ENCODE assay signal across 8 cellular contexts in the genomic region with DNA sequence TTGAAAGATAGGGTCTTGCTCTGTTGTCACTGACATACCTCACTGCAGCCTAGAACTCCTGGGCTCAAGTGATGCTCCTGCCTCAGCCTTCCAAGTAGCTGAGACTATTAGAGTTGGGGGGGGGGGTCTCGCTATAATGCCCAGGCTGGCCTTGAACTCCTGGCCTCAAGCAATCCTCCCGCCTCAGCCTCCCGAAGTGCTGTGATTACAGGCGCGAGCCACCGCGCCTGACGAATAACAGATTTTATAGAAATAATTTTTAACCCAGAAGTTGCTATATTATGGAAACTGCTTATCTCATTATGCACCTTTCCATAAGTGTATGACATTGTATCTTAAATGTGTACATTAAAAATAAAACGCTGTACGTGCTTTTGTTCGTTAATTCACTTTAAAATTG. TPM values are rescaled to one million over a fixed set of nuclear protein-coding genes. Genes with fewer than 3 reads are reported as not detected.
DNase-seq lines count a peak whose midpoint lies in the region; ATAC-seq and TF ChIP-seq lines count a peak whose summit lies in the region.

No MANE protein-coding gene starts in this region.

- peak overlapping the region; percentile 72 for H3K4me3 ChIP-seq in BE2C (ENCODE audit: low read depth, low read length)
- H3K4me3 ChIP-seq in Loucy (ENCODE audit: low read length, poor library complexity, severe bottlenecking): peak overlapping the region; percentile 84
- peak overlapping the region; percentile 64 to 97 (median 86) for H3K4me3 ChIP-seq in dorsolateral prefrontal cortex

- peak overlapping the region; percentile 93 for H3K4me2 ChIP-seq in Loucy (ENCODE audit: low read depth, low read length, poor library complexity, severe bottlenecking)

- CTCF ChIA-PET in GM10248 (lab: Yijun Ruan, JAX): interaction anchor here (0.9 to 1.4 kb wide), 2 partner anchors 16 to 19 kb away, joined by 4 read pairs; no protein-coding TSS in a partner anchor

- ATAC-seq in HG02623 (IDR thresholded peaks at IDR 0.05; ENCODE audit: unreplicated experiment): no peak

- no peaks in the 10 kb centered on the region for H3K27me3 Mint-ChIP-seq in nephron (ENCODE audit: low read depth)

- no peaks in the 10 kb centered on the region for H3K27me3 ChIP-seq in BE2C
- no peaks in the 10 kb centered on the region for H3K27me3 ChIP-seq in Loucy (ENCODE audit: insufficient read depth, low read length, poor library complexity, severe bottlenecking)
- H3K27me3 ChIP-seq in dorsolateral prefrontal cortex: no peaks in the 10 kb centered on the region

- peak overlapping the region; percentile 91 to 95 (median 91) for H3K27ac Mint-ChIP-seq in nephron

- H3K9me2 ChIP-seq in Loucy (replicated peaks; ENCODE audit: low read depth, low read length): no peaks in the 10 kb centered on the region

- H2AFZ ChIP-seq in Loucy (ENCODE audit: low read length): peak overlapping the region; percentile 94

- H3K4me1 Mint-ChIP-seq in nephron: peaks cover 20% of the 10 kb centered on the region

- POLR2A ChIA-PET in GM10248 (lab: Yijun Ruan, JAX): no interaction called here

- H3K36me3 Mint-ChIP-seq in nephron (ENCODE audit: low read depth): peaks cover 8% of the 10 kb centered on the region

- TF ChIP-seq CTCF in BE2C (IDR thresholded peaks at IDR 0.05; ENCODE audit: low read depth, low read length) (no peak), Loucy (conservative IDR thresholded peaks at IDR 0.05; ENCODE audit: low read length) (no peak), dorsolateral prefrontal cortex (IDR thresholded peaks at IDR 0.05 in 54 of 56, conservative IDR thresholded peaks at IDR 0.05 in 2 of 56; ENCODE audit: low read depth in 1 of 56, partially characterized antibody in 56 of 56) (no peak), nephron (IDR thresholded peaks at IDR 0.05; ENCODE audit: unreplicated experiment in 3 of 3) (no peak), GM10248 (IDR thresholded peaks at IDR 0.05; ENCODE audit: control extremely low read depth, extremely low read depth, low read depth, missing control alignments) (no peak)

- H3K27ac ChIP-seq in dorsolateral prefrontal cortex: peak overlapping the region in 48 of 59 donors; percentile 55 to 98 (median 93)

- peaks cover 11% of the 10 kb centered on the region; the same call in 1 of the 2 replicates for H3K79me2 ChIP-seq in Loucy (ENCODE audit: insufficient read depth, low read length)

- H3K36me3 ChIP-seq in BE2C (no peaks in the 10 kb centered on the region), Loucy (ENCODE audit: insufficient read depth, low read length) (no peaks in the 10 kb centered on the region)

- H3K9me3 ChIP-seq in BE2C: no peaks in the 10 kb centered on the region
- no peaks in the 10 kb centered on the region for H3K9me3 ChIP-seq in Loucy (ENCODE audit: insufficient read depth, low read depth, low read length)

- intact Hi-C loops in dorsolateral prefrontal cortex (cut with DNase I): loop anchor here in 1 of 2 donors (10.0 kb wide), 1 partner anchor 235 kb away; the partner anchor contains the start of gene ABI1

- no peaks in the 10 kb centered on the region for H4K20me1 ChIP-seq in Loucy (ENCODE audit: insufficient read depth, low read length, poor library complexity, severe bottlenecking)

- DNase-seq in BE2C (no peak), dorsolateral prefrontal cortex (no peak), GM10248 (ENCODE audit: extremely low spot score) (no peak), NCI-H1105 (lab: John Stamatoyannopoulos, UW) (no peak), COR-L47 (lab: John Stamatoyannopoulos, UW) (no peak)

- H3K4me3 Mint-ChIP-seq in nephron: peak overlapping the region; percentile 86 to 92 (median 91)

- H3K9ac ChIP-seq in Loucy (ENCODE audit: low read depth, low read length, poor library complexity, severe bottlenecking): peak overlapping the region; percentile 78

- H3K9me3 Mint-ChIP-seq in nephron: no peaks in the 10 kb centered on the region

- no peaks in the 10 kb centered on the region for H3F3A ChIP-seq in Loucy (ENCODE audit: low read depth)

- H3K4me1 ChIP-seq in BE2C: no peaks in the 10 kb centered on the region
- H3K4me1 ChIP-seq in Loucy (ENCODE audit: insufficient read depth, low read length, poor library complexity, severe bottlenecking): peaks cover 14% of the 10 kb centered on the region

RNA-seq across cellular contexts. Expression of gene ANKRD26, which starts 0.8 kb away (rescaled TPM):
- 1.7 TPM for polyA plus RNA-seq in BE2C (2012; ENCODE audit: insufficient read depth, insufficient read length, low read depth)
- total RNA-seq in dorsolateral prefrontal cortex: 10 to 100 TPM; 18.9 to 64.2 (median 34.3) TPM

RNA-seq across cellular contexts. Expression of gene YME1L1, which starts 54.7 kb away (rescaled TPM):
- polyA plus RNA-seq in BE2C (2012; ENCODE audit: insufficient read depth, insufficient read length, low read depth): 79.8 TPM
- total RNA-seq in dorsolateral prefrontal cortex: 10 to 100 TPM; 44.5 to 83.7 (median 68.8) TPM

RNA-seq across cellular contexts. Expression of gene MASTL, which starts 55.7 kb away (rescaled TPM):
- 5.5 TPM for polyA plus RNA-seq in BE2C (2012; ENCODE audit: insufficient read depth, insufficient read length, low read depth)
- 1 to 10 TPM; 2.5 to 7.8 (median 5.4) TPM for total RNA-seq in dorsolateral prefrontal cortex
